Comparison of ENCODE assay signal across 8 cellular contexts in genomic region chr14:75259946-75260545, GRCh38. TPM values are rescaled to one million over a fixed set of nuclear protein-coding genes. Genes with fewer than 3 reads are reported as not detected.
DNase-seq lines count a peak whose midpoint lies in the region; ATAC-seq, FAIRE-seq and TF ChIP-seq lines count a peak whose summit lies in the region.

No MANE protein-coding gene starts in this region.

- WGBS in small intestine, 3 donors: 33 to 53% (median 43%) methylated on average over 6 of the region's 6 CpGs

- H3K9me2 ChIP-seq in GM23338 (ENCODE audit: insufficient read depth): no peaks in the 10 kb centered on the region

- ATAC-seq in GM23338 (no peak), T-helper 17 cell (no peak), HG02870 (IDR thresholded peaks at IDR 0.05; ENCODE audit: unreplicated experiment) (no peak)

- H3K4me3 ChIP-seq in GM23338 (peak overlapping the region; percentile 58), fibroblast of lung (replicated peaks in 1 of 4; ENCODE audit: control extremely low read depth in 1 of 4, insufficient read depth in 1 of 4, low read depth in 3 of 4, low read length in 4 of 4) (no peak overlapping the region), small intestine (ENCODE audit: low read depth in 1 of 2, low read length in 2 of 2) (no peak overlapping the region)

- H3K27me3 Mint-ChIP-seq in GM23338 (ENCODE audit: insufficient read depth, low read depth, poor library complexity) (peaks cover 15% of the 10 kb centered on the region), T-helper 17 cell (no peaks in the 10 kb centered on the region)

- FAIRE-seq in small intestine (lab: Jason Lieb, UNC) (no peak), RCC 7860 (lab: Jason Lieb, UNC) (no peak)

- no peak for TF ChIP-seq CTCF in GM23338 (conservative IDR thresholded peaks at IDR 0.05; ENCODE audit: low read depth in 2 of 2)
- no peak for TF ChIP-seq CTCF in fibroblast of lung (conservative IDR thresholded peaks at IDR 0.05 in 1 of 2, IDR thresholded peaks at IDR 0.05 in 1 of 2; ENCODE audit: low read depth in 1 of 2, low read length in 2 of 2)

- no peak overlapping the region for H3K27ac ChIP-seq in GM23338 (ENCODE audit: low read depth)
- peak overlapping the region; percentile 99 for H3K27ac ChIP-seq in fibroblast of lung (ENCODE audit: insufficient read depth, low read length)
- H3K27ac ChIP-seq in small intestine (ENCODE audit: low read depth in 1 of 2, low read length in 1 of 2): peak overlapping the region; percentile 96 to 97

- DNase-seq in GM23338 (ENCODE audit: low spot score) (no peak), T-helper 17 cell (no peak), fibroblast of lung (ENCODE audit: low read depth in 2 of 2) (no peak), small intestine (no peak), RCC 7860 (ENCODE audit: low spot score) (no peak), amniotic stem cell (lab: John Stamatoyannopoulos, UW) (no peak), AML-193 (lab: John Stamatoyannopoulos, UW) (no peak)

- no peaks in the 10 kb centered on the region for H3K9me3 Mint-ChIP-seq in GM23338

- H3K4me1 Mint-ChIP-seq in GM23338 (peaks cover 26% of the 10 kb centered on the region), T-helper 17 cell (peaks cover 27% of the 10 kb centered on the region)

- H3K4me2 ChIP-seq in GM23338 (peak overlapping the region; percentile 82), fibroblast of lung (ENCODE audit: extremely low read depth, insufficient read depth, low read length) (peak overlapping the region; percentile 52)

- no peaks in the 10 kb centered on the region for H3K36me3 Mint-ChIP-seq in GM23338 (ENCODE audit: low read depth)
- peaks cover 2% of the 10 kb centered on the region for H3K36me3 Mint-ChIP-seq in T-helper 17 cell (ENCODE audit: low read depth)

- H4K20me1 ChIP-seq in GM23338 (replicated peaks; ENCODE audit: insufficient read depth) (no peaks in the 10 kb centered on the region), fibroblast of lung (ENCODE audit: control insufficient read depth, extremely low read depth, insufficient read depth, low read length) (no peaks in the 10 kb centered on the region)

- H3K27ac Mint-ChIP-seq in GM23338 (peak overlapping the region; percentile 99), T-helper 17 cell (peak overlapping the region; percentile 99)

- H3K4me3 Mint-ChIP-seq in GM23338 (peak overlapping the region; percentile 90), T-helper 17 cell (peak overlapping the region; percentile 90)

- H3F3A ChIP-seq in GM23338 (replicated peaks; ENCODE audit: low read depth): no peaks in the 10 kb centered on the region

- H3K27me3 ChIP-seq in GM23338 (ENCODE audit: insufficient read depth) (no peaks in the 10 kb centered on the region), fibroblast of lung (ENCODE audit: control insufficient read depth, insufficient read depth, low read length) (no peaks in the 10 kb centered on the region), small intestine (ENCODE audit: control insufficient read depth in 2 of 2, insufficient read depth in 2 of 2, low read length in 2 of 2) (no peaks in the 10 kb centered on the region)

- H3K36me3 ChIP-seq in GM23338 (ENCODE audit: insufficient read depth): no peaks in the 10 kb centered on the region
- no peaks in the 10 kb centered on the region for H3K36me3 ChIP-seq in fibroblast of lung (ENCODE audit: control insufficient read depth, insufficient read depth, low read length)
- H3K36me3 ChIP-seq in small intestine (ENCODE audit: control insufficient read depth in 2 of 2, insufficient read depth in 2 of 2, low read length in 2 of 2): no peaks in the 10 kb centered on the region

- no peaks in the 10 kb centered on the region for H3K79me2 ChIP-seq in GM23338 (replicated peaks; ENCODE audit: insufficient read depth)
- H3K79me2 ChIP-seq in fibroblast of lung (ENCODE audit: control insufficient read depth, insufficient read depth, low read length): no peaks in the 10 kb centered on the region

- H3K9me3 ChIP-seq in T-helper 17 cell (ENCODE audit: control insufficient read depth, low read length, poor library complexity, severe bottlenecking): no peaks in the 10 kb centered on the region
- H3K9me3 ChIP-seq in fibroblast of lung (ENCODE audit: control insufficient read depth, insufficient read depth, low read depth, low read length): no peaks in the 10 kb centered on the region
- no peaks in the 10 kb centered on the region for H3K9me3 ChIP-seq in small intestine (ENCODE audit: control insufficient read depth, low read depth)

- H3K4me1 ChIP-seq in GM23338 (ENCODE audit: insufficient read depth): peaks cover 7% of the 10 kb centered on the region; the same call in 1 of the 2 replicates
- H3K4me1 ChIP-seq in fibroblast of lung (ENCODE audit: control insufficient read depth, extremely low read depth, insufficient read depth, low read length): peaks cover 7% of the 10 kb centered on the region
- peaks cover 0 to 10% of the 10 kb centered on the region in 2 donors for H3K4me1 ChIP-seq in small intestine (ENCODE audit: control insufficient read depth in 2 of 2, insufficient read depth in 1 of 2, low read depth in 1 of 2, low read length in 1 of 2)

- H3K9ac ChIP-seq in fibroblast of lung (ENCODE audit: insufficient read depth, low read length): no peak overlapping the region

- H2AFZ ChIP-seq in GM23338 (peak overlapping the region; percentile 64; the same call in 1 of the 2 replicates), fibroblast of lung (ENCODE audit: low read length) (no peak overlapping the region)

TF ChIP-seq in GM23338, 12 proteins besides CTCF, POLR2A, EP300 and RAD21:
- no peak for TF ChIP-seq REST (IDR thresholded peaks at IDR 0.05; ENCODE audit: unreplicated experiment)
- TF ChIP-seq ZNF114 (CRISPR knock-in tag; IDR thresholded peaks at IDR 0.05): no peak
- no peak for TF ChIP-seq EZH2phosphoT487 (IDR thresholded peaks at IDR 0.05; ENCODE audit: unreplicated experiment)
- TF ChIP-seq ZNF331 (CRISPR knock-in tag; IDR thresholded peaks at IDR 0.05; ENCODE audit: low read depth): no peak
- no peak for TF ChIP-seq STAT1 (IDR thresholded peaks at IDR 0.05; ENCODE audit: unreplicated experiment)
- TF ChIP-seq JUNB (IDR thresholded peaks at IDR 0.05; ENCODE audit: unreplicated experiment): no peak

RNA-seq across cellular contexts. Expression of gene FOS, which starts 18.6 kb away (rescaled TPM):
- total RNA-seq in GM23338 (2014; rRNA removed; shearing (Covaris generic)): 39.7 and 47.3 TPM in 2 replicates
- 48.6 and 54.8 TPM in 2 replicates for polyA plus RNA-seq in GM23338 (2016; fragmentation: Nextera tagmentation; extraction: Ambion mirVana)
- 1,000 to 10,000 TPM; 2,179 to 4,074 TPM for total RNA-seq in T-helper 17 cell
- 71.4 and 178 TPM in 2 replicates for total RNA-seq in fibroblast of lung
- polyA plus RNA-seq in fibroblast of lung: 24.6 and 347 TPM in 2 replicates
- 20.7 and 373 TPM in 2 replicates for polyA plus RNA-seq in fibroblast of lung (2012)
- 80.6 and 399 TPM in 2 replicates for polyA minus RNA-seq in fibroblast of lung (ENCODE audit: low replicate concordance)
- 100 to 1,000 TPM in 2 of 3 donors, 10 to 100 TPM in 1; 71.6 to 344 (median 136) TPM for polyA plus RNA-seq in small intestine

Comparison
In these comparisons a context has a peak if more than half of its experiments do, and no peak if none do; other contexts are left out.
1. RNA of gene FOS, which starts 18.6 kb away (total RNA-seq): 2,179 to 4,074 TPM in T-helper 17 cell; 71.4 to 178 TPM in fibroblast of lung and 39.7 to 47.3 TPM in GM23338; every median in the first group is over 10 times any median in the second.